ENCODE assay signal across 16 cellular contexts in the genomic region with DNA sequence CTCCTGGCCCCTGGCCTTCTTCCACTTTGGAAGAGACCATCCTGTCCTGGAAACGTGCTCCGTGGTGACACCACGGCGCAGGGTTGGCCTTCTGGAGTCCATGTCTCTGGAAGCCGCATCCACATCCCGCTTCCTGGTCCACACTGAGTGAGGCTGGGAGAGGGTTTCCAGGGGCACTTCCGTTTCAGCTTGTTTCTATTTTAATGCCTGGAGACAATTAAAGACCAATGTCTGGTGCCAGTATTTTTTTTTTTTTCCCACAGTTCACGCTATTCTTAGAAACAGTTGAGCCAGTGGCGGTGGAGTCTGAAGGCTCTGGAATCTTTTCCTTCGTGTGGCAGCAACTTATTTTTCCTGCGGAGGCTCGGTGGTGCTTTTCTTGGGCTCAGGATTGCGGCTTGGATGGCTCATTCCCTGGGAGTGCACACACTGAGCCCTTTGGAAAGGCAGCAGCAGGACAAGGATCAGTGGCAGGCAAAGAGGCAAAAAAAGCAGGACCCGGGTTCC.
A peak's percentile ranks its signal among the peaks of the same experiment; 100 is the strongest.
DNase-seq lines count a peak whose midpoint lies in the region; ATAC-seq, FAIRE-seq and TF ChIP-seq lines count a peak whose summit lies in the region.
"Had no signal": no experiment of that assay in that cellular context is flagged by ENCODE, and none has a peak within 500 bp of the region (broad histone marks: within the 10 kb centered on the region; RNA-seq: fewer than 3 reads in every experiment).

No MANE protein-coding gene starts in this region.

- H3K27me3 ChIP-seq in ascending aorta (no peaks in the 10 kb centered on the region), heart left ventricle (peaks cover 0 to 2% (median 0%) of the 10 kb centered on the region in 9 donors), uterus (no peaks in the 10 kb centered on the region)

- H3K4me1 Mint-ChIP-seq in nephron, result peaks cover 45% of the 10 kb centered on the region
- H3K4me1 Mint-ChIP-seq: CD4-positive, CD25-positive, alpha-beta regulatory T cell; memory B cell had no signal

- H3K36me3 ChIP-seq in ascending aorta, result no peaks in the 10 kb centered on the region
- no peaks in the 10 kb centered on the region for H3K36me3 ChIP-seq in heart left ventricle
- no peaks in the 10 kb centered on the region for H3K36me3 ChIP-seq in uterus

- no peaks in the 10 kb centered on the region for H3K9me3 Mint-ChIP-seq in nephron
- H3K9me3 Mint-ChIP-seq: CD4-positive, CD25-positive, alpha-beta regulatory T cell had no signal

- peak overlapping the region; percentile 92 to 96 for H3K27ac ChIP-seq in ascending aorta
- peak overlapping the region in 11 of 12 donors; percentile 49 to 82 (median 67) for H3K27ac ChIP-seq in heart left ventricle
- peak overlapping the region; percentile 42 to 67 for H3K27ac ChIP-seq in uterus

- intact Hi-C loops in ascending aorta (cut with DNase I), result loop anchor here (1.0 to 5.0 kb wide), 7 partner anchors 31 to 203 kb away; partner anchors contain the start of gene BAMBI
- intact Hi-C loops in heart left ventricle (cut with DNase I), result loop anchor here in 6 of 10 donors (5.0 to 10.0 kb wide), 4 partner anchors 38 to 205 kb away; partner anchors contain the start of gene BAMBI (in 5 of the 6)
- intact Hi-C loops in uterus (cut with DNase I; ENCODE audit: low total_unique reads), result no loop called here

- no peak overlapping the region for H3K4me3 Mint-ChIP-seq in nephron
- H3K4me3 Mint-ChIP-seq: CD4-positive, CD25-positive, alpha-beta regulatory T cell; memory B cell had no signal

- H3K9me3 ChIP-seq in ascending aorta (no peaks in the 10 kb centered on the region), heart left ventricle (no peaks in the 10 kb centered on the region), uterus (no peaks in the 10 kb centered on the region)

- TF ChIP-seq POLR2A in heart left ventricle (IDR thresholded peaks at IDR 0.05), result no peak
- no peak for TF ChIP-seq POLR2A in uterus (IDR thresholded peaks at IDR 0.05)

- TF ChIP-seq CTCF in ascending aorta (IDR thresholded peaks at IDR 0.05), result no peak
- no peak for TF ChIP-seq CTCF in heart left ventricle (IDR thresholded peaks at IDR 0.05)
- TF ChIP-seq CTCF in nephron (IDR thresholded peaks at IDR 0.05; ENCODE audit: unreplicated experiment in 3 of 3), result no peak
- no peak for TF ChIP-seq CTCF in uterus (IDR thresholded peaks at IDR 0.05)
- no peak for TF ChIP-seq CTCF in GM20000 (IDR thresholded peaks at IDR 0.05; ENCODE audit: extremely low read depth, missing control alignments)
- no peak for TF ChIP-seq CTCF in D721Med (IDR thresholded peaks at IDR 0.05; ENCODE audit: insufficient read depth, missing control alignments)

- H3K4me3 ChIP-seq in ascending aorta (peak overlapping the region in 1 of 2 donors; percentile 26), heart left ventricle (peak overlapping the region in 9 of 12 donors; percentile 18 to 37 (median 30)), uterus (no peak overlapping the region)

- ATAC-seq in heart left ventricle, result peak; percentile 62 to 90 (median 84)

- WGBS in heart left ventricle, 4 donors, result 7 to 16% (median 11%) methylated on average over 14 of the region's 14 CpGs

- DNase-seq in ascending aorta (ENCODE audit: low spot score in 2 of 2) (peak; percentile 14 to 79), heart left ventricle (peak in 4 of 5 donors; percentile 27 to 49 (median 38)), uterus (peak; percentile 16 to 27), GM20000 (ENCODE audit: low spot score) (no peak), NCI-H1105 treated with DMSO at 0.1 percent for 48 hours (lab: John Stamatoyannopoulos, UW) (no peak), D721Med (ENCODE audit: insufficient read length, low spot score) (no peak)
- DNase-seq: activated CD4-positive, CD25-positive, alpha-beta regulatory T cell; activated CD8-positive, alpha-beta memory T cell treated with anti-CD3 and anti-CD28 coated beads, Interleukin-2, amount 50 U/mL, for 48 hours; activated naive CD4-positive, alpha-beta T cell treated with anti-CD3 and anti-CD28 coated beads, Interleukin-2, amount 50 U/mL, for 16 hours; CD4-positive, CD25-positive, alpha-beta regulatory T cell; cerebellar nuclear complex; NCI-H146; NCI-H510A; stimulated activated CD4-positive, alpha-beta T cell treated with anti-CD3 and anti-CD28 coated beads, Interleukin-2, amount 100 ng/mL, for 48 hours had no signal

- H3K4me1 ChIP-seq in ascending aorta (peaks cover 4 to 18% of the 10 kb centered on the region in 2 donors), heart left ventricle (peaks cover 0 to 28% (median 13%) of the 10 kb centered on the region in 12 donors), uterus (no peaks in the 10 kb centered on the region)

- FAIRE-seq in D721Med (lab: Jason Lieb, UNC), result no peak

- H3K27ac Mint-ChIP-seq in nephron, result peak overlapping the region; percentile 45 to 68 (median 66)
- H3K27ac Mint-ChIP-seq: CD4-positive, CD25-positive, alpha-beta regulatory T cell; memory B cell had no signal

- no peaks in the 10 kb centered on the region for H3K36me3 Mint-ChIP-seq in nephron (ENCODE audit: low read depth)
- H3K36me3 Mint-ChIP-seq: CD4-positive, CD25-positive, alpha-beta regulatory T cell; memory B cell had no signal

- H3K27me3 Mint-ChIP-seq in nephron (ENCODE audit: low read depth), result peaks cover 9% of the 10 kb centered on the region

Comparison
In these comparisons a context has a peak if more than half of its experiments do, and no peak if none do; other contexts are left out.
1. DNase-seq: peak in ascending aorta (2 of 2), heart left ventricle (4 of 5) and uterus (2 of 2); none in GM20000 (single experiment), NCI-H1105 treated with DMSO at 0.1 percent for 48 hours (single experiment) and D721Med (single experiment).
2. H3K4me3 ChIP-seq: peak in heart left ventricle (9 of 12); none in uterus (0 of 2).
3. Peak in every context shown above with its lines, with median percentiles within 50 percentile points of each other: H3K27ac ChIP-seq.